Comparison of ENCODE assay signal across 25 cellular contexts in the genomic region with DNA sequence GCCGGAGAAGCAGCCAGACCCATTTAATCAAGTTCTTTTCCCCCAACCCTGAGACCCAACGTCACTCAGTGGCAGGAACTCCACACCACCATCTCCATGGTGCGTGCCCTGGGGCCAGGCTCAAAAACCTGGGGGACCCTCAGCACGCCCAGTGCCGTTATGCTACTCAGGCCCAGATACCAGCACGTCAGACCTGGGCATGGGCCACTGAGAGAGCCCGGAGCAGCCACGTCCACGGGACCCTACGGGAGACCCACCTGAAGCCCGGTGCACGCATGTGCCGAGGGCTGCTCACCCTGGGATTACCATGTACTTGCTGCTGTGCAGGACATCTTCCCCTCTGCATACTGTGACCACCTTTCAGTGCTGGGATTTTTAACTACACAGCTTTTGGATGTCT. TPM values are rescaled to one million over a fixed set of nuclear protein-coding genes. Genes with fewer than 3 reads are reported as not detected.
A peak's percentile ranks its signal among the peaks of the same experiment; 100 is the strongest.
DNase-seq lines count a peak whose midpoint lies in the region; ATAC-seq, FAIRE-seq and TF ChIP-seq lines count a peak whose summit lies in the region.
"Had no signal": no experiment of that assay in that cellular context is flagged by ENCODE, and none has a peak within 500 bp of the region (broad histone marks: within the 10 kb centered on the region; RNA-seq: fewer than 3 reads in every experiment).

No MANE protein-coding gene starts in this region.

- H3K27ac ChIP-seq in right cardiac atrium (ENCODE audit: low read length) = no peak overlapping the region
- H3K27ac ChIP-seq: BLaER1, Peyer's patch had no signal

- no peak overlapping the region for H3K4me3 ChIP-seq in right cardiac atrium (ENCODE audit: low read length)
- H3K4me3 ChIP-seq: BLaER1, GM23338, Peyer's patch had no signal

- no peaks in the 10 kb centered on the region for H3K9me3 Mint-ChIP-seq in nephron progenitor cell
- H3K9me3 Mint-ChIP-seq: CD4-positive, alpha-beta memory T cell; GM23338 had no signal

- DNase-seq in right cardiac atrium = peak in 2 of 3 donors; percentile 16 to 32
- no peak for DNase-seq in left cardiac atrium
- DNase-seq in HTR-8/SVneo (ENCODE audit: insufficient read length, low spot score) = no peak
- DNase-seq in nephron progenitor cell = no peak
- DNase-seq in activated gamma-delta T cell treated with Interleukin-2 at 50 U/mL for 16 hours = no peak
- DNase-seq: CD4-positive, alpha-beta memory T cell; COR-L47; Karpas-422; NCI-H1092; NCI-H1417 treated with DMSO at 0.1 percent for 48 hours; NCI-H1694 treated with DMSO at 0.1 percent for 48 hours; NCI-H2081 treated with DMSO at 0.1 percent for 48 hours; NCI-H2171; NCI-H226; NCI-H510A; NCI-H69; Peyer's patch had no signal

- peak in 1 of 2 donors; percentile 7 for ATAC-seq in right cardiac atrium
- no peak for ATAC-seq in left cardiac atrium
- no peak for ATAC-seq in HG03565 (IDR thresholded peaks at IDR 0.05; ENCODE audit: unreplicated experiment)
- ATAC-seq in HG03378 (IDR thresholded peaks at IDR 0.05; ENCODE audit: unreplicated experiment) = no peak

- H3K36me3 Mint-ChIP-seq in nephron progenitor cell (ENCODE audit: low read depth) = peaks cover 41% of the 10 kb centered on the region
- H3K36me3 Mint-ChIP-seq: CD4-positive, alpha-beta memory T cell had no signal

- no peaks in the 10 kb centered on the region for H3K27me3 Mint-ChIP-seq in nephron progenitor cell (ENCODE audit: low read depth, poor library complexity)

- peak; percentile 89 for FAIRE-seq in HTR-8/SVneo (lab: Jason Lieb, UNC)
- FAIRE-seq: A204.1, HepG2 had no signal

- H3K27ac Mint-ChIP-seq in nephron progenitor cell = peak overlapping the region; percentile 94
- H3K27ac Mint-ChIP-seq: GM23338 had no signal

- no peaks in the 10 kb centered on the region for H3K27me3 ChIP-seq in right cardiac atrium (ENCODE audit: control insufficient read depth, insufficient read depth)
- H3K27me3 ChIP-seq: BLaER1, Peyer's patch had no signal

- H3K4me1 ChIP-seq in right cardiac atrium (ENCODE audit: control insufficient read depth, insufficient read depth, low read length) = no peaks in the 10 kb centered on the region
- H3K4me1 ChIP-seq: Peyer's patch had no signal

- peaks cover 36% of the 10 kb centered on the region for H3K4me1 Mint-ChIP-seq in nephron progenitor cell

- WGBS in right cardiac atrium = 90% methylated on average over 13 of the region's 13 CpGs

- intact Hi-C loops in right cardiac atrium (cut with DNase I) (loop anchor here in 1 of 4 donors (10.0 kb wide), 1 partner anchor 209 kb away; a partner anchor contains a TSS), left cardiac atrium (cut with DNase I) (no loop called here)

- no peak for TF ChIP-seq CTCF in nephron progenitor cell (IDR thresholded peaks at IDR 0.05)

- H3K4me3 Mint-ChIP-seq in nephron progenitor cell = no peak overlapping the region
- H3K4me3 Mint-ChIP-seq: GM23338 had no signal

- no peaks in the 10 kb centered on the region for H3K9me3 ChIP-seq in right cardiac atrium (ENCODE audit: control insufficient read depth, low read length)
- H3K9me3 ChIP-seq: BLaER1, Peyer's patch, SK-N-SH had no signal

RNA-seq across cellular contexts. Expression of a gene that starts 13.8 kb away (rescaled TPM):
- total RNA-seq in right cardiac atrium (10 to 100 TPM; 42.7 to 69.1 (median 50.1) TPM), left cardiac atrium (10 to 100 TPM; 47.9 to 71.0 TPM)
- polyA plus RNA-seq in right cardiac atrium = 39.2 TPM

RNA-seq across cellular contexts. Expression of a gene that starts 16.9 kb away (rescaled TPM):
- total RNA-seq in right cardiac atrium (1 to 10 TPM; 2.1 to 2.9 (median 2.7) TPM), left cardiac atrium (1 to 10 TPM; 3.6 to 3.7 TPM)
- 2.7 TPM for polyA plus RNA-seq in right cardiac atrium

RNA-seq across cellular contexts. Expression of a gene that starts 45.5 kb away (rescaled TPM):
- total RNA-seq in right cardiac atrium = 10 to 100 TPM; 14.5 to 19.6 (median 16.8) TPM
- 29.5 TPM for polyA plus RNA-seq in right cardiac atrium
- total RNA-seq in left cardiac atrium = 10 to 100 TPM; 16.4 to 18.6 TPM

RNA-seq across cellular contexts. Expression of a gene that starts 45.6 kb away (rescaled TPM):
- total RNA-seq in right cardiac atrium (10 to 100 TPM; 40.1 to 49.7 (median 44.3) TPM), left cardiac atrium (10 to 100 TPM; 36.8 to 44.9 TPM)
- polyA plus RNA-seq in right cardiac atrium = 38.7 TPM

RNA-seq across cellular contexts. Expression of a gene that starts 56.9 kb away (rescaled TPM):
- total RNA-seq in right cardiac atrium (1 to 10 TPM in 2 of 4 donors, under 1 TPM in 1, not detected in 1; 0.23 to 1.4 (median 1.1) TPM), left cardiac atrium (10 to 100 TPM in 1 of 2 donors, 1 to 10 TPM in 1; 1.4 to 10.1 TPM)
- 2.7 TPM for polyA plus RNA-seq in right cardiac atrium
- total RNA-seq: CD4-positive, alpha-beta memory T cell; G401; HepG2 had no signal
- polyA plus RNA-seq: CD4-positive, alpha-beta memory T cell; GM23338 had no signal

Comparison
In these comparisons a context has a peak if more than half of its experiments do, and no peak if none do; other contexts are left out.
1. DNase-seq: peak in right cardiac atrium (2 of 3); none in left cardiac atrium (single experiment), HTR-8/SVneo (single experiment), nephron progenitor cell (single experiment) and activated gamma-delta T cell treated with Interleukin-2 at 50 U/mL for 16 hours (single experiment).